In genomic region chr1:25774921-25775774, GRCh38 we compare ENCODE assay signal across 1 cellular context.
TF ChIP-seq lines count a peak whose summit lies in the region.

No MANE protein-coding gene starts in this region.

TF ChIP-seq in HEK293, 187 proteins besides CTCF, POLR2A, EP300 and RAD21 (continued from another document):
- peak; percentile 45; the same call in 1 of the 2 replicates for TF ChIP-seq ZNF600 (tag by site-specific recombination; IDR thresholded peaks at IDR 0.05)
- TF ChIP-seq ELK4 (IDR thresholded peaks at IDR 0.05; ENCODE audit: borderline replicate concordance, low read depth, low read length): no peak
- no peak for TF ChIP-seq ZNF391 (tag by site-specific recombination; IDR thresholded peaks at IDR 0.05; ENCODE audit: borderline replicate concordance, low read depth)
- no peak for TF ChIP-seq ZNF37A (tag by site-specific recombination; IDR thresholded peaks at IDR 0.05)
- TF ChIP-seq GLIS2 (tag by site-specific recombination; IDR thresholded peaks at IDR 0.05): peak; percentile 20; the same call in 1 of the 2 replicates
- TF ChIP-seq BCL6B (tag by site-specific recombination; IDR thresholded peaks at IDR 0.05): no peak
- no peak for TF ChIP-seq ZEB2 (tag by site-specific recombination; IDR thresholded peaks at IDR 0.05)
- peak; percentile 40 for TF ChIP-seq ZBTB44 (tag by site-specific recombination; IDR thresholded peaks at IDR 0.05)
- TF ChIP-seq SP7 (tag by site-specific recombination; IDR thresholded peaks at IDR 0.05): peak; percentile 91
- no peak for TF ChIP-seq PRDM6 (tag by site-specific recombination; IDR thresholded peaks at IDR 0.05)
